ENCODE assay signal across 31 cellular contexts in the genomic region with DNA sequence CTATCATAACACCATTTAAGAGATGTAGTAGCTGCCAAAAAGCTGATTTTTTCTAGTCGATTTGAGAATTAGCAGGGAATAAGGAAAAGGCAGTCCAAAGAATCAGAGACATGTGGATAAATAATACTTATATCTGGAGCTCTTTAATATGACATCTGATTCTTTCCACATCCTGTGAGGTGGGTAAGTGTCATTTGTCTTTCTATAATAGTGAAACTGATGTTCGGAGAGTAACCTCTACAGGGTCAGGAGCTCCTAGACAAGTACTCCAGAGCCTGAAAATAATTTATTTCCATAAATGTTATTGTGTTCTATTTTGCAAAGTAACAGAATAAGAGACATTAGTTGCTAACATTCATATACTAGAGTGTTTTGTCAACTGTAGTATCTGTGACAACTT.
"Had no signal": no experiment of that assay in that cellular context is flagged by ENCODE, and none has a peak within 500 bp of the region (broad histone marks: within the 10 kb centered on the region; RNA-seq: fewer than 3 reads in every experiment).

No MANE protein-coding gene starts in this region.

- H2AFZ ChIP-seq: PC-9 had no signal

- H3K4me2 ChIP-seq: KMS-11, PC-9 had no signal

- H3K4me3 ChIP-seq: PC-9, SJCRH30, SK-N-MC had no signal

- H3K27me3 ChIP-seq: SJCRH30 had no signal

- DNase-seq: Karpas-422, KBM-7, MM.1S, MV-4-11, NCI-H1092, NCI-H1105, NCI-H1417 treated with DMSO at 0.1 percent for 48 hours, NCI-H1436 treated with DMSO at 0.1 percent for 48 hours, NCI-H1694 treated with DMSO at 0.1 percent for 48 hours, NCI-H187 treated with DMSO at 0.1 percent for 48 hours, NCI-H2029, NCI-H2081, NCI-H2171 treated with DMSO at 0.1 percent for 48 hours, NCI-H2227 treated with DMSO at 0.1 percent for 48 hours, NCI-H345, NCI-H446, NCI-H510A, NCI-H524, NCI-H526, NCI-H69, NCI-H748 treated with DMSO at 0.1 percent for 48 hours, NCI-H82, PC-9, SHP77, SIG-M5, SJCRH30 had no signal

- H3K9me3 ChIP-seq: SJCRH30 had no signal

- ATAC-seq: Panc1, Right ventricle myocardium inferior had no signal

- H3K9ac ChIP-seq: KMS-11 had no signal

- H3K36me3 ChIP-seq: SJCRH30 had no signal

- H3K27ac ChIP-seq: KMS-11, PC-9, RWPE1, SJCRH30, SK-N-MC had no signal
